Comparison of ENCODE assay signal across 6 cellular contexts in genomic region chr21:9746831-9747606, GRCh38.
A peak's percentile ranks its signal among the peaks of the same experiment; 100 is the strongest.
DNase-seq lines count a peak whose midpoint lies in the region; ATAC-seq, FAIRE-seq and TF ChIP-seq lines count a peak whose summit lies in the region.
"Not testable (repeated sequence)": the region's sequence is repeated elsewhere in the genome, so short reads cannot be mapped to it uniquely, and the experiment has no call there.

No MANE protein-coding gene starts in this region.

- not testable (repeated sequence) for H3K4me2 ChIP-seq in HepG2 (ENCODE audit: low read depth, low read length)

- POLR2A ChIA-PET in HepG2 (lab: Yijun Ruan, JAX), result not testable (repeated sequence)

- DNase-seq in esophagus muscularis mucosa (ENCODE audit: extremely low spot score) (peak; percentile 92), lung (ENCODE audit: low spot score) (peak; percentile 27), mucosa of gallbladder (ENCODE audit: low spot score) (peak; percentile 9), osteocyte (ENCODE audit: extremely low spot score, unreplicated experiment) (peak; percentile 82)
- DNase-seq in HepG2 (ENCODE audit: low spot score), result not testable (repeated sequence)

- H4K20me1 ChIP-seq in HepG2 (ENCODE audit: insufficient read depth, low read length), result not testable (repeated sequence)

- ATAC-seq in HepG2; lung (ENCODE audit: insufficient read depth, low FRiP score): not testable (repeated sequence)

- CTCF ChIA-PET in HepG2 (lab: Yijun Ruan, JAX; ENCODE audit: low intra/inter-chr PET ratio, low total read pairs), result not testable (repeated sequence)

- not testable (repeated sequence) for H2AFZ ChIP-seq in HepG2 (ENCODE audit: low read length)

- H3K4me3 ChIP-seq in esophagus muscularis mucosa; HepG2 (replicated peaks in 1 of 3; ENCODE audit: insufficient read depth in 1 of 3, low read depth in 2 of 3, low read length in 3 of 3); lung: not testable (repeated sequence)
- H3K4me3 ChIP-seq in iPS-18c (ENCODE audit: insufficient read depth, low read depth, low read length), result 0 out of 2 replicates have a peak overlapping the region, but pooled peaks have one; percentile 20

- intact Hi-C loops in esophagus muscularis mucosa (cut with DNase I); HepG2 (cut with micrococcal nuclease; ENCODE audit: unreplicated experiment): not testable (repeated sequence)

- not testable (repeated sequence) for H3K4me3 Mint-ChIP-seq in osteocyte (ENCODE audit: unreplicated experiment)

- not testable (repeated sequence) for BruUV-seq in HepG2 (replicated peaks; lab: Mats Ljungman, UMichigan)

- not testable (repeated sequence) for H3K27ac Mint-ChIP-seq in osteocyte (ENCODE audit: unreplicated experiment)

- TF ChIP-seq CTCF in esophagus muscularis mucosa (IDR thresholded peaks at IDR 0.05); HepG2 (CRISPR knock-in tag; IDR thresholded peaks at IDR 0.05); lung (IDR thresholded peaks at IDR 0.05; ENCODE audit: control extremely low read depth, extremely low read depth); osteocyte (IDR thresholded peaks at IDR 0.05): not testable (repeated sequence)

- H3K4me1 Mint-ChIP-seq in osteocyte (ENCODE audit: unreplicated experiment), result not testable (repeated sequence)

- 51% methylated on average over 8 of the region's 8 CpGs for WGBS in esophagus muscularis mucosa
- WGBS in HepG2 (ENCODE audit: low lambda C conversion rate), result 3% methylated on average over 8 of the region's 8 CpGs
- WGBS in lung, 2 donors, result 48 to 61% methylated on average over 7 of the region's 8 CpGs

- not testable (repeated sequence) for H3K27ac ChIP-seq in esophagus muscularis mucosa (replicated peaks in 1 of 4); HepG2 (ENCODE audit: extremely low read length, insufficient read depth, low read length); lung (ENCODE audit: low read depth in 1 of 2, low read length in 1 of 2)

- H3K9me3 Mint-ChIP-seq in osteocyte (ENCODE audit: unreplicated experiment), result peaks cover 13% of the 10 kb centered on the region

- TF ChIP-seq EP300 in esophagus muscularis mucosa (IDR thresholded peaks at IDR 0.05); HepG2 (IDR thresholded peaks at IDR 0.05; ENCODE audit: low read depth in 2 of 2, low read length in 2 of 2); HepG2 (CRISPR knock-in tag; IDR thresholded peaks at IDR 0.05; ENCODE audit: borderline replicate concordance): not testable (repeated sequence)

- FAIRE-seq in HepG2 (lab: Jason Lieb, UNC), result not testable (repeated sequence)

- in situ Hi-C loops in HepG2 (cut with HindIII; ENCODE audit: extremely low pct_ligation_motif_present, low pct_unique_long_range_greater_than_20kb), result not testable (repeated sequence)

- not testable (repeated sequence) for H3K4me1 ChIP-seq in esophagus muscularis mucosa; HepG2 (ENCODE audit: insufficient read depth, low read length); lung (ENCODE audit: control insufficient read depth in 2 of 2, insufficient read depth in 2 of 2, low read length in 2 of 2)

- H3K79me2 ChIP-seq in HepG2 (ENCODE audit: insufficient read depth, low read length), result not testable (repeated sequence)

- H3K9me3 ChIP-seq in esophagus muscularis mucosa, result not testable (repeated sequence)
- H3K9me3 ChIP-seq in iPS-18c (ENCODE audit: control insufficient read depth, insufficient read depth, low read length) (peaks cover 43% of the 10 kb centered on the region), HepG2 (ENCODE audit: low read length) (peaks cover 95% of the 10 kb centered on the region), lung (ENCODE audit: control insufficient read depth in 2 of 2, insufficient read depth in 1 of 2, low read length in 1 of 2) (peaks cover 0 to 12% of the 10 kb centered on the region in 2 donors)

- H3K27me3 ChIP-seq in esophagus muscularis mucosa, result peaks cover 0 to 27% (median 0%) of the 10 kb centered on the region in 4 donors
- H3K27me3 ChIP-seq in HepG2 (ENCODE audit: control insufficient read depth in 1 of 2, insufficient read depth in 2 of 2, low read length in 2 of 2); lung (ENCODE audit: control insufficient read depth, insufficient read depth): not testable (repeated sequence)

- not testable (repeated sequence) for H3K36me3 Mint-ChIP-seq in osteocyte (ENCODE audit: unreplicated experiment)

- TF ChIP-seq POLR2A in esophagus muscularis mucosa (IDR thresholded peaks at IDR 0.05; ENCODE audit: low read depth); HepG2 (IDR thresholded peaks at IDR 0.05; ENCODE audit: insufficient read depth in 1 of 2, low read depth in 2 of 2, low read length in 2 of 2): not testable (repeated sequence)

- not testable (repeated sequence) for H3K36me3 ChIP-seq in esophagus muscularis mucosa; HepG2 (replicated peaks in 1 of 2; ENCODE audit: control insufficient read depth in 1 of 2, insufficient read depth in 2 of 2, low read length in 2 of 2); lung (ENCODE audit: control insufficient read depth in 2 of 2, insufficient read depth in 2 of 2, low read length in 2 of 2)

- not testable (repeated sequence) for TF ChIP-seq RAD21 in HepG2 (CRISPR knock-in tag; IDR thresholded peaks at IDR 0.05)

- not testable (repeated sequence) for H3K27me3 Mint-ChIP-seq in osteocyte (ENCODE audit: unreplicated experiment)

- not testable (repeated sequence) for H3K9ac ChIP-seq in HepG2 (ENCODE audit: insufficient read depth, low read depth, low read length)

TF ChIP-seq in HepG2, 621 proteins besides CTCF, POLR2A, EP300 and RAD21:
- peak; percentile 43; the same call in 1 of the 2 replicates for TF ChIP-seq CREB1 (IDR thresholded peaks at IDR 0.05)
- not testable (repeated sequence) for TF ChIP-seq CREB1 (CRISPR knock-in tag; IDR thresholded peaks at IDR 0.05)
